In the genomic region with DNA sequence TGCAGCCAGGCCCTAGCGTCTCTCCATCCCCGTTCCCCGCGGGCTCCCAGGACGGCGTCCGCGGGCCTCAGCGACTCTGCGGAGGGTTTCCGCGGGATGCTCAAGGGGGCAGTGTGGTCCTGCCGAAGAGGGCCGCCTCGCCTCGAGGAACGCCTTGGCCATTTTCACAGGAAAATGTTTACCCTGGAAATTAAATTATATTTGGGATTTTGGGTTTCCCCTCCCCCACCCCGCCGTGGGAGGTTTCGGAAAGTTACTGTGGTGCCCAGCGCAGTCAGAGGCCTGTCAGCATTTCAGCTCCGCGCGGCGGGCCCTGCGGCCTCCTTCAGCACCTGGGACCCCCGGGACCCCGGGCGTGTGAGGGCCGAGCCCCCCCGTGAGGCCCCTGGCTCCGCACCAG, we compare ENCODE assay signal across 8 cellular contexts.
DNase-seq lines count a peak whose midpoint lies in the region; ATAC-seq, FAIRE-seq and TF ChIP-seq lines count a peak whose summit lies in the region.

No MANE protein-coding gene starts in this region.

- H3K9ac ChIP-seq in keratinocyte (ENCODE audit: control insufficient read depth, extremely low read depth, insufficient read depth, low read length) = no peak overlapping the region

- H3K36me3 ChIP-seq in brain microvascular endothelial cell (replicated peaks) (no peaks in the 10 kb centered on the region), keratinocyte (ENCODE audit: control insufficient read depth in 2 of 2, extremely low read depth in 1 of 2, insufficient read depth in 2 of 2, low read length in 2 of 2) (no peaks in the 10 kb centered on the region)

- H2AFZ ChIP-seq in keratinocyte (ENCODE audit: control insufficient read depth, low read length) = no peak overlapping the region

- dilution Hi-C loops in keratinocyte (cut with MboI; ENCODE audit: extremely low pct_ligation_motif_present, low sequenced_read_pairs) = no loop called here

- peak overlapping the region; percentile 3 for H3K4me2 ChIP-seq in keratinocyte (ENCODE audit: control insufficient read depth, extremely low read depth, insufficient read depth, low read depth, low read length)

- H3K27me3 ChIP-seq in brain microvascular endothelial cell (replicated peaks) = no peaks in the 10 kb centered on the region
- no peaks in the 10 kb centered on the region for H3K27me3 ChIP-seq in keratinocyte (ENCODE audit: control insufficient read depth, extremely low read depth, insufficient read depth, low read length)

- peak; percentile 43 for ATAC-seq in HG02798 (IDR thresholded peaks at IDR 0.05; ENCODE audit: poor library complexity, unreplicated experiment)
- no peak for ATAC-seq in stimulated activated naive CD8-positive, alpha-beta T cell treated with anti-CD3 and anti-CD28 coated beads, Interleukin-15, Interleukin-2, amounts not matched to agents 100 U/mL and 50 U/mL, for 24 hours
- ATAC-seq in HG03342 (IDR thresholded peaks at IDR 0.05; ENCODE audit: unreplicated experiment) = no peak

- no peaks in the 10 kb centered on the region for H3K79me2 ChIP-seq in keratinocyte (ENCODE audit: control insufficient read depth, insufficient read depth, low read length)

- H3K4me1 ChIP-seq in keratinocyte (ENCODE audit: control insufficient read depth, extremely low read depth, insufficient read depth, low read length) = no peaks in the 10 kb centered on the region

- no peaks in the 10 kb centered on the region for H3K9me3 ChIP-seq in keratinocyte (ENCODE audit: control insufficient read depth, low read depth, low read length)

- peak; percentile 77 for TF ChIP-seq CTCF in brain microvascular endothelial cell (IDR thresholded peaks at IDR 0.05; ENCODE audit: low read depth, low read length, missing control alignments)
- TF ChIP-seq CTCF in keratinocyte (optimal IDR thresholded peaks at IDR 0.05 in 1 of 3, IDR thresholded peaks at IDR 0.05 in 1 of 3, conservative IDR thresholded peaks at IDR 0.05 in 1 of 3; ENCODE audit: extremely low read depth in 1 of 3, insufficient read depth in 2 of 3, low read length in 3 of 3) = peak; percentile 27 to 69 (median 48)

- no peaks in the 10 kb centered on the region for H3K9me1 ChIP-seq in keratinocyte (ENCODE audit: control insufficient read depth, extremely low read depth, insufficient read depth, low read length)

- peak; percentile 40 for DNase-seq in Ammon's horn (ENCODE audit: low spot score)
- peak; percentile 10 for DNase-seq in brain microvascular endothelial cell
- DNase-seq in keratinocyte (ENCODE audit: low read depth, low spot score) = no peak
- peak; percentile 46 for DNase-seq in stimulated activated naive CD8-positive, alpha-beta T cell treated with anti-CD3 and anti-CD28 coated beads, Interleukin-15, Interleukin-2, amounts not matched to agents 100 U/mL and 50 U/mL, for 24 hours
- DNase-seq in NK-92 treated with Interleukin-12 subunit alpha and Interleukin-12 subunit beta, amount 100 ng/mL, for 24 hours (lab: John Stamatoyannopoulos, UW) = no peak
- DNase-seq in effector CD8-positive, alpha-beta T cell (lab: John Stamatoyannopoulos, UW) = no peak

- H3K27ac ChIP-seq in brain microvascular endothelial cell = no peak overlapping the region
- no peak overlapping the region for H3K27ac ChIP-seq in keratinocyte (ENCODE audit: control insufficient read depth, insufficient read depth, low read length)

- H4K20me1 ChIP-seq in keratinocyte (ENCODE audit: control insufficient read depth, extremely low read depth, insufficient read depth, low read length) = no peaks in the 10 kb centered on the region

- H3K4me3 ChIP-seq in brain microvascular endothelial cell (ENCODE audit: low read depth, low read length) (no peak overlapping the region), keratinocyte (ENCODE audit: control insufficient read depth in 2 of 3, extremely low read depth in 1 of 3, insufficient read depth in 2 of 3, low read depth in 1 of 3, low read length in 3 of 3) (no peak overlapping the region)

- FAIRE-seq in keratinocyte (lab: Jason Lieb, UNC) = no peak

- in situ Hi-C loops in brain microvascular endothelial cell (cut with HindIII; ENCODE audit: low pct_ligation_motif_present, low sequenced_read_pairs) = no loop called here

Comparison
In these comparisons a context has a peak if more than half of its experiments do, and no peak if none do; other contexts are left out.
1. DNase-seq: peak in Ammon's horn (single experiment), brain microvascular endothelial cell (single experiment) and stimulated activated naive CD8-positive, alpha-beta T cell treated with anti-CD3 and anti-CD28 coated beads, Interleukin-15, Interleukin-2, amounts not matched to agents 100 U/mL and 50 U/mL, for 24 hours (single experiment); none in keratinocyte (single experiment), NK-92 treated with Interleukin-12 subunit alpha and Interleukin-12 subunit beta, amount 100 ng/mL, for 24 hours (single experiment) and effector CD8-positive, alpha-beta T cell (single experiment).